16 cellular contexts compared by ENCODE assay signal in the genomic region with DNA sequence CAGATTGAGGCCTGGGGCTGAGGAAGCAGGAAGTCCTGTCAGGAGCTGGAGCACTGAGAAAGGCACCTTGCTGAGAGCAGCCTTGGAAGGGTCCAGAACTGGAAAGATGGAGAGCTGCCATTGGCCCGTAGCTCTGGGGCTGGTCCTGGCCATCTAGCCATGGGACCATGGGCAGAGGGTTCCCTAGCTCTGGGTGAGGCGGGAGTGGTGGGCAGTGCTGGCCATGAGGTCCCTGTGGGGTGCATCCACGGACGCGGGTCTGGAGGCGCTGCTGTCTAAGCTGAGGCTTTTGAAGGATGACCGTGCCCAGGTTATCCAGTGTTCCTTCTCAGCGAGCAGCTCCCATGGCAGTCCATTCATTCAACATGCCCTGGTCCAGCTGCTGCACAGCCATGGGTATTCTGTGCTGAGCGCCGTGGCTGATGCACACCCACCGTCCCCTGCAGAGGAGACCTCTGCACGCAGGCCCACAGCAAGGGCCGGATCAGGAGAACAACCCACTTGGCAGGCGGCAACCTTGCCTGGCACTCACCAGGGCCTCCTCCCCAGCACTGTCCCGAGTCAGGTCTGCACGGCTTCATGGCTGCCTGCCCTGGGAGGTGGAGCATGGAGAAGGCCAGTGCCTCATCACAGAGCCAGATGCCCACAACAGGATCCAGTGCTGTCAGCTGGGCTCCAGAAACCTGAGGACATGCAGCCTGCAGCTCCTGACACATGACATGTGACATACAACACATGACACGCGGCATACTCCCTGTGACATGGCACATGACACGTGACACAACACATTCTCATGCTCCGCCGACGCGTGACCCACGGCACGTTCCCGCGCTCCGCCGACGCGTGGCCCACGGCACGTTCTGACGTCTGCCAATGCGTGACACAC.
"Had no signal": no experiment of that assay in that cellular context is flagged by ENCODE, and none has a peak within 500 bp of the region (broad histone marks: within the 10 kb centered on the region; RNA-seq: fewer than 3 reads in every experiment).

No MANE protein-coding gene starts in this region.

- ATAC-seq: activated T-cell treated with anti-CD3 and anti-CD28 coated beads, Interleukin-2, amount 50 U/mL, for 4 hours; body of pancreas; foreskin keratinocyte; left colon; upper lobe of right lung had no signal

- H3K27ac ChIP-seq: coronary artery, foreskin keratinocyte, stomach, testis, upper lobe of right lung had no signal

- DNase-seq: activated CD4-positive, alpha-beta memory T cell treated with anti-CD3 and anti-CD28 coated beads, Interleukin-2, amount 10 ng/mL, durations not matched to agents 7 days and 5 days; activated CD4-positive, alpha-beta T cell treated with anti-CD3 and anti-CD28 coated beads for 4 hours; activated effector memory CD4-positive, alpha-beta T cell treated with anti-CD3 and anti-CD28 coated beads, Interleukin-2, amount 50 U/mL, for 16 hours; activated T-cell treated with anti-CD3 and anti-CD28 coated beads, Interleukin-2, amount 50 U/mL, for 4 hours; amygdala; central memory CD4-positive, alpha-beta T cell; effector CD4-positive, alpha-beta T cell; foreskin keratinocyte; immature natural killer cell; mammary epithelial cell; stomach; testis; upper lobe of right lung had no signal

- H3K9me3 ChIP-seq: stomach, testis, upper lobe of right lung had no signal

- H3K27me3 ChIP-seq: body of pancreas, foreskin keratinocyte, stomach, testis, upper lobe of right lung had no signal

- H3K4me3 ChIP-seq: body of pancreas, coronary artery, stomach, testis, upper lobe of right lung had no signal

- H3K4me1 ChIP-seq: testis, upper lobe of right lung had no signal
